In genomic region chr3:25652921-25653320, GRCh38 we compare ENCODE assay signal across 1 cellular context.
TF ChIP-seq lines count a peak whose summit lies in the region.

No MANE protein-coding gene starts in this region.

TF ChIP-seq in WTC11, 78 proteins besides CTCF, POLR2A, EP300 and RAD21 (continued from another document):
- TF ChIP-seq AR (CRISPR knock-in tag; IDR thresholded peaks at IDR 0.05) (no peak), E2F1 (CRISPR knock-in tag; IDR thresholded peaks at IDR 0.05) (no peak), RELA (CRISPR knock-in tag; IDR thresholded peaks at IDR 0.05; ENCODE audit: borderline replicate concordance) (no peak), NFYB (CRISPR knock-in tag; conservative IDR thresholded peaks at IDR 0.05; ENCODE audit: low read depth) (no peak), ATF6 (CRISPR knock-in tag; IDR thresholded peaks at IDR 0.05) (no peak), ERG (CRISPR knock-in tag; IDR thresholded peaks at IDR 0.05) (no peak), RORB (CRISPR knock-in tag; IDR thresholded peaks at IDR 0.05) (no peak), ARID4B (CRISPR knock-in tag; IDR thresholded peaks at IDR 0.05; ENCODE audit: borderline replicate concordance) (no peak), CREM (CRISPR knock-in tag; IDR thresholded peaks at IDR 0.05) (no peak), MYBL2 (CRISPR knock-in tag; IDR thresholded peaks at IDR 0.05) (no peak), USF1 (CRISPR knock-in tag; IDR thresholded peaks at IDR 0.05) (no peak), ATF3 (CRISPR knock-in tag; conservative IDR thresholded peaks at IDR 0.05) (no peak), NR3C1 (CRISPR knock-in tag; conservative IDR thresholded peaks at IDR 0.05; ENCODE audit: low read depth) (no peak), GTF2I (CRISPR knock-in tag; conservative IDR thresholded peaks at IDR 0.05) (no peak), ZSCAN18 (CRISPR knock-in tag; IDR thresholded peaks at IDR 0.05) (no peak), ZNF532 (CRISPR knock-in tag; IDR thresholded peaks at IDR 0.05; ENCODE audit: borderline replicate concordance) (no peak)
